In genomic region chr2:27843992-27844391, GRCh38 we compare ENCODE assay signal across 19 cellular contexts. TPM values are rescaled to one million over a fixed set of nuclear protein-coding genes. Genes with fewer than 3 reads are reported as not detected.
DNase-seq lines count a peak whose midpoint lies in the region; ATAC-seq, FAIRE-seq and TF ChIP-seq lines count a peak whose summit lies in the region.
"Had no signal": no experiment of that assay in that cellular context is flagged by ENCODE, and none has a peak within 500 bp of the region (broad histone marks: within the 10 kb centered on the region; RNA-seq: fewer than 3 reads in every experiment).

No MANE protein-coding gene starts in this region.

- dilution Hi-C loops in keratinocyte (cut with MboI; ENCODE audit: extremely low pct_ligation_motif_present, low sequenced_read_pairs), result no loop called here

- H3K9me1 ChIP-seq in keratinocyte (ENCODE audit: control insufficient read depth, extremely low read depth, insufficient read depth, low read length), result no peaks in the 10 kb centered on the region

- H3K9me3 ChIP-seq in keratinocyte (ENCODE audit: control insufficient read depth, low read depth, low read length), result no peaks in the 10 kb centered on the region
- H3K9me3 ChIP-seq: BLaER1 treated with 17β-estradiol and CSF1 and Interleukin-3, amounts not matched to agents 10 nM and 100 nM had no signal

- H3K9ac ChIP-seq in keratinocyte (ENCODE audit: control insufficient read depth, extremely low read depth, insufficient read depth, low read length), result no peak overlapping the region
- H3K9ac ChIP-seq: BLaER1 treated with 17β-estradiol and CSF1 and Interleukin-3, amounts not matched to agents 10 nM and 100 nM; GM23248 had no signal

- H3K4me3 ChIP-seq in bronchial epithelial cell (ENCODE audit: low read depth, low read length) (no peak overlapping the region), keratinocyte (ENCODE audit: control insufficient read depth in 2 of 3, extremely low read depth in 1 of 3, insufficient read depth in 2 of 3, low read depth in 1 of 3, low read length in 3 of 3) (no peak overlapping the region)
- H3K4me3 ChIP-seq: BLaER1 treated with 17β-estradiol and CSF1 and Interleukin-3, amounts not matched to agents 10 nM and 100 nM; GM12878; GM23248 had no signal

- no peak overlapping the region for H3K4me2 ChIP-seq in keratinocyte (ENCODE audit: control insufficient read depth, extremely low read depth, insufficient read depth, low read depth, low read length)
- H3K4me2 ChIP-seq: BLaER1 treated with 17β-estradiol and CSF1 and Interleukin-3, amounts not matched to agents 10 nM and 100 nM had no signal

- intact Hi-C loops in left cardiac atrium (cut with DNase I), result no loop called here

- H3K79me2 ChIP-seq in keratinocyte (ENCODE audit: control insufficient read depth, insufficient read depth, low read length), result no peaks in the 10 kb centered on the region

- H3K27me3 ChIP-seq in bronchial epithelial cell (ENCODE audit: control insufficient read depth, insufficient read depth, low read length) (no peaks in the 10 kb centered on the region), keratinocyte (ENCODE audit: control insufficient read depth, extremely low read depth, insufficient read depth, low read length) (no peaks in the 10 kb centered on the region)
- H3K27me3 ChIP-seq: BLaER1 treated with 17β-estradiol and CSF1 and Interleukin-3, amounts not matched to agents 10 nM and 100 nM had no signal

- FAIRE-seq in bronchial epithelial cell (lab: Jason Lieb, UNC) (no peak), keratinocyte (lab: Jason Lieb, UNC) (no peak)
- FAIRE-seq: GM12878, GM18507, H54, HepG2, HTR-8/SVneo had no signal

- DNase-seq in ELF-1 (ENCODE audit: low read depth, low spot score) (peak; percentile 14), bronchial epithelial cell (ENCODE audit: low read depth) (peak; percentile 71), keratinocyte (ENCODE audit: low read depth, low spot score) (peak; percentile 71), renal cortical epithelial cell (ENCODE audit: low read depth) (peak; percentile 80), left cardiac atrium (no peak)
- DNase-seq: 8988T; Calu3; CD4-positive, CD25-positive, alpha-beta regulatory T cell; GM23248 had no signal

- no peak overlapping the region for H3K27ac ChIP-seq in keratinocyte (ENCODE audit: control insufficient read depth, insufficient read depth, low read length)
- H3K27ac ChIP-seq: BLaER1 treated with 17β-estradiol and CSF1 and Interleukin-3, amounts not matched to agents 10 nM and 100 nM; GM23248 had no signal

- no peaks in the 10 kb centered on the region for H4K20me1 ChIP-seq in keratinocyte (ENCODE audit: control insufficient read depth, extremely low read depth, insufficient read depth, low read length)
- H4K20me1 ChIP-seq: BLaER1 treated with 17β-estradiol and CSF1 and Interleukin-3, amounts not matched to agents 10 nM and 100 nM had no signal

- peaks cover 15% of the 10 kb centered on the region for H3K4me1 ChIP-seq in keratinocyte (ENCODE audit: control insufficient read depth, extremely low read depth, insufficient read depth, low read length)

- no peak for ATAC-seq in GM18520 (IDR thresholded peaks at IDR 0.05; ENCODE audit: unreplicated experiment)
- ATAC-seq in HG03442 (IDR thresholded peaks at IDR 0.05; ENCODE audit: unreplicated experiment), result no peak
- no peak for ATAC-seq in left cardiac atrium
- no peak for ATAC-seq in HG03457 (IDR thresholded peaks at IDR 0.05; ENCODE audit: unreplicated experiment)
- ATAC-seq: GM12878, HCT116, HepG2 had no signal

- H2AFZ ChIP-seq in keratinocyte (ENCODE audit: control insufficient read depth, low read length), result no peak overlapping the region
- H2AFZ ChIP-seq: GM23248 had no signal

- no peak for TF ChIP-seq CTCF in bronchial epithelial cell (IDR thresholded peaks at IDR 0.05; ENCODE audit: insufficient read depth, low read length, severe bottlenecking)
- no peak for TF ChIP-seq CTCF in keratinocyte (optimal IDR thresholded peaks at IDR 0.05 in 1 of 3, IDR thresholded peaks at IDR 0.05 in 1 of 3, conservative IDR thresholded peaks at IDR 0.05 in 1 of 3; ENCODE audit: extremely low read depth in 1 of 3, insufficient read depth in 2 of 3, low read length in 3 of 3)

- no peaks in the 10 kb centered on the region for H3K36me3 ChIP-seq in bronchial epithelial cell (ENCODE audit: control insufficient read depth, insufficient read depth, low read length)
- H3K36me3 ChIP-seq in keratinocyte (ENCODE audit: control insufficient read depth in 2 of 2, extremely low read depth in 1 of 2, insufficient read depth in 2 of 2, low read length in 2 of 2), result no peaks in the 10 kb centered on the region
- H3K36me3 ChIP-seq: BLaER1 treated with 17β-estradiol and CSF1 and Interleukin-3, amounts not matched to agents 10 nM and 100 nM had no signal

RNA-seq across cellular contexts. Expression of gene RBKS, which starts 46.2 kb away (rescaled TPM):
- 0.79 and 0.90 TPM in 2 replicates for total RNA-seq in bronchial epithelial cell
- polyA plus RNA-seq in keratinocyte, result 1.5 to 1.9 TPM (median 1.8 TPM) in 3 replicates
- 0.31 TPM for polyA plus RNA-seq in keratinocyte (2011; ENCODE audit: low read depth)
- polyA plus RNA-seq in keratinocyte (2011; cell fraction: cytosol; rRNA removed), result 2.0 and 2.3 TPM in 2 replicates
- 1.7 and 2.5 TPM in 2 replicates for polyA plus RNA-seq in keratinocyte (2011; cell fraction: nucleus; rRNA removed)
- polyA plus RNA-seq in keratinocyte (2012; ENCODE audit: low replicate concordance), result 1.4 and 1.6 TPM in 2 replicates
- polyA minus RNA-seq in keratinocyte, result 0.30 to 2.2 TPM (median 1.1 TPM) in 3 replicates
- polyA minus RNA-seq in keratinocyte (2011; cell fraction: cytosol; rRNA and poly(A)+ RNA removed), result not detected
- 1.4 and 1.7 TPM in 2 replicates for polyA minus RNA-seq in keratinocyte (2011; cell fraction: nucleus; rRNA and poly(A)+ RNA removed)
- 10.0 and 12.5 TPM in 2 replicates for total RNA-seq in renal cortical epithelial cell
- total RNA-seq in left cardiac atrium, result 1 to 10 TPM; 3.3 TPM

RNA-seq across cellular contexts. Expression of gene BABAM2, which starts 46.5 kb away (rescaled TPM):
- total RNA-seq in bronchial epithelial cell (8.4 and 15.9 TPM in 2 replicates), renal cortical epithelial cell (27.1 and 57.3 TPM in 2 replicates), left cardiac atrium (10 to 100 TPM; 46.8 to 59.7 TPM)
- polyA plus RNA-seq in keratinocyte, result 24.3 to 30.3 TPM (median 29.8 TPM) in 3 replicates
- 5.8 TPM for polyA plus RNA-seq in keratinocyte (2011; ENCODE audit: low read depth)
- 29.7 and 48.3 TPM in 2 replicates for polyA plus RNA-seq in keratinocyte (2011; cell fraction: cytosol; rRNA removed)
- 29.3 and 30.2 TPM in 2 replicates for polyA plus RNA-seq in keratinocyte (2011; cell fraction: nucleus; rRNA removed)
- polyA plus RNA-seq in keratinocyte (2012; ENCODE audit: low replicate concordance), result 28.1 and 29.8 TPM in 2 replicates
- polyA minus RNA-seq in keratinocyte, result 16.4 to 31.4 TPM (median 28.3 TPM) in 3 replicates
- 17.6 TPM for polyA minus RNA-seq in keratinocyte (2011; cell fraction: cytosol; rRNA and poly(A)+ RNA removed)
- 20.4 and 55.5 TPM in 2 replicates for polyA minus RNA-seq in keratinocyte (2011; cell fraction: nucleus; rRNA and poly(A)+ RNA removed)
